ENCODE assay signal across 8 cellular contexts in genomic region chr2:42025151-42025582, GRCh38. TPM values are rescaled to one million over a fixed set of nuclear protein-coding genes. Genes with fewer than 3 reads are reported as not detected.
DNase-seq lines count a peak whose midpoint lies in the region; ATAC-seq and TF ChIP-seq lines count a peak whose summit lies in the region.

No MANE protein-coding gene starts in this region.

- H3K9me3 ChIP-seq in esophagus muscularis mucosa: no peaks in the 10 kb centered on the region
- H3K9me3 ChIP-seq in mucosa of stomach (ENCODE audit: control insufficient read depth, low read length): no peaks in the 10 kb centered on the region
- H3K9me3 ChIP-seq in A673 (ENCODE audit: low read depth, low read length, poor library complexity, severe bottlenecking): no peaks in the 10 kb centered on the region

- peaks cover 21% of the 10 kb centered on the region for H3K4me1 ChIP-seq in ACC112 (ENCODE audit: control insufficient read depth, insufficient read depth, low read length, unreplicated experiment)
- H3K4me1 ChIP-seq in esophagus muscularis mucosa: peaks cover 22 to 27% (median 24%) of the 10 kb centered on the region in 4 donors
- peaks cover 9% of the 10 kb centered on the region for H3K4me1 ChIP-seq in mucosa of stomach (ENCODE audit: control insufficient read depth, insufficient read depth, low read length)
- H3K4me1 ChIP-seq in A673 (ENCODE audit: insufficient read depth, low read length, poor library complexity, severe bottlenecking): peaks cover 42% of the 10 kb centered on the region

- H3K27me3 ChIP-seq in ACC112 (ENCODE audit: insufficient read depth, low read length) (no peaks in the 10 kb centered on the region), esophagus muscularis mucosa (no peaks in the 10 kb centered on the region), mucosa of stomach (ENCODE audit: control insufficient read depth, insufficient read depth, low read length) (no peaks in the 10 kb centered on the region), A673 (replicated peaks; ENCODE audit: insufficient read depth, low read depth, low read length, poor library complexity) (no peaks in the 10 kb centered on the region)

- no peaks in the 10 kb centered on the region for H3K79me2 ChIP-seq in ACC112 (ENCODE audit: control insufficient read depth, insufficient read depth, low read length, unreplicated experiment)

- DNase-seq in NCI-H510A (lab: John Stamatoyannopoulos, UW) (peak; percentile 64), esophagus muscularis mucosa (ENCODE audit: extremely low spot score) (no peak), SIG-M5 (lab: John Stamatoyannopoulos, UW) (no peak), A673 (ENCODE audit: low spot score) (no peak), GF-D8 (lab: John Stamatoyannopoulos, UW) (no peak)

- H3K4me3 ChIP-seq in ACC112 (ENCODE audit: low read depth, low read length): no peak overlapping the region
- no peak overlapping the region for H3K4me3 ChIP-seq in esophagus muscularis mucosa
- no peak overlapping the region for H3K4me3 ChIP-seq in mucosa of stomach (ENCODE audit: low read length)
- H3K4me3 ChIP-seq in A673 (ENCODE audit: low read depth, low read length, poor library complexity, severe bottlenecking): no peak overlapping the region

- H2AFZ ChIP-seq in ACC112 (ENCODE audit: low read length, unreplicated experiment): peak overlapping the region; percentile 83

- BruUV-seq in A673 (replicated peaks; lab: Mats Ljungman, UMichigan): no TSS peak

- no peak for TF ChIP-seq EP300 in esophagus muscularis mucosa (IDR thresholded peaks at IDR 0.05)

- CTCF ChIA-PET in A673 (lab: Charles Lee): no interaction called here

- intact Hi-C loops in esophagus muscularis mucosa (cut with DNase I): loop anchor here (5.0 kb wide), 1 partner anchor 53 kb away; no protein-coding TSS in a partner anchor
- intact Hi-C loops in A673 (cut with micrococcal nuclease; ENCODE audit: unreplicated experiment): no loop called here

- TF ChIP-seq CTCF in esophagus muscularis mucosa (IDR thresholded peaks at IDR 0.05): no peak
- no peak for TF ChIP-seq CTCF in A673 (conservative IDR thresholded peaks at IDR 0.05; ENCODE audit: low read depth, low read length)

- no peak overlapping the region for H3K27ac ChIP-seq in ACC112 (ENCODE audit: low read depth, low read length)
- H3K27ac ChIP-seq in esophagus muscularis mucosa (replicated peaks in 1 of 4): peak overlapping the region; percentile 34 to 62 (median 50)
- H3K27ac ChIP-seq in A673 (ENCODE audit: low read depth, low read length, poor library complexity, severe bottlenecking): no peak overlapping the region

- peak overlapping the region; percentile 31 for H3K9ac ChIP-seq in mucosa of stomach (ENCODE audit: low read length)

- 35% methylated on average over 3 of the region's 3 CpGs for WGBS in esophagus muscularis mucosa

- H3K36me3 ChIP-seq in ACC112 (ENCODE audit: insufficient read depth, low read length) (no peaks in the 10 kb centered on the region), esophagus muscularis mucosa (no peaks in the 10 kb centered on the region), mucosa of stomach (ENCODE audit: control insufficient read depth, insufficient read depth, low read length) (no peaks in the 10 kb centered on the region), A673 (ENCODE audit: insufficient read depth, low read length, poor library complexity, severe bottlenecking) (no peaks in the 10 kb centered on the region)

- no peak for ATAC-seq in HG02763 (IDR thresholded peaks at IDR 0.05; ENCODE audit: unreplicated experiment)

- POLR2A ChIA-PET in A673 (lab: Charles Lee; ENCODE audit: low non-redundant PET): no interaction called here

- TF ChIP-seq POLR2A in esophagus muscularis mucosa (IDR thresholded peaks at IDR 0.05; ENCODE audit: low read depth): no peak

RNA-seq across cellular contexts. Expression of gene PKDCC, which starts 22.7 kb away (rescaled TPM):
- 100 to 1,000 TPM; 102 to 290 (median 208) TPM for total RNA-seq in esophagus muscularis mucosa
- total RNA-seq in A673 (2021): 77.5 and 82.2 TPM in 2 replicates

Comparison
In these comparisons a context has a peak if more than half of its experiments do, and no peak if none do; other contexts are left out.
1. H3K27ac ChIP-seq: peak in esophagus muscularis mucosa (4 of 4); none in ACC112 (single experiment) and A673 (single experiment).